In genomic region chr10:17865351-17865750, GRCh38 we compare ENCODE assay signal across 28 cellular contexts. TPM values are rescaled to one million over a fixed set of nuclear protein-coding genes. Genes with fewer than 3 reads are reported as not detected.
"Had no signal": no experiment of that assay in that cellular context is flagged by ENCODE, and none has a peak within 500 bp of the region (broad histone marks: within the 10 kb centered on the region; RNA-seq: fewer than 3 reads in every experiment).

No MANE protein-coding gene starts in this region.

- H3K27ac ChIP-seq: adrenal gland, ascending aorta, cardiac muscle cell, coronary artery, epithelial cell of prostate, esophagus squamous epithelium, left lung, lower lobe of right lung, ovary, right lobe of liver, upper lobe of left lung, vagina had no signal

- H3K9me3 ChIP-seq: adrenal gland, ascending aorta, esophagus squamous epithelium, left lung, lower lobe of right lung, mucosa of descending colon, ovary, right lobe of liver, upper lobe of left lung, vagina had no signal

- H3K27me3 ChIP-seq: adrenal gland, ascending aorta, cardiac muscle cell, esophagus squamous epithelium, left lung, ovary, right lobe of liver, upper lobe of left lung, vagina had no signal

- H3K27ac Mint-ChIP-seq: activated naive CD8-positive, alpha-beta T cell; brain; natural killer cell treated with Interleukin-12 subunit alpha and Interleukin-12 subunit beta and Interleukin-15 and Interleukin-18, amount 100 ng/mL, for 72 hours; progenitor cell of endocrine pancreas had no signal

- H3K36me3 Mint-ChIP-seq: activated naive CD8-positive, alpha-beta T cell; brain; natural killer cell treated with Interleukin-12 subunit alpha and Interleukin-12 subunit beta and Interleukin-15 and Interleukin-18, amount 100 ng/mL, for 72 hours had no signal

- H3K4me3 Mint-ChIP-seq: activated naive CD8-positive, alpha-beta T cell; brain; natural killer cell treated with Interleukin-12 subunit alpha and Interleukin-12 subunit beta and Interleukin-15 and Interleukin-18, amount 100 ng/mL, for 72 hours had no signal

- H3K36me3 ChIP-seq: ascending aorta, cardiac muscle cell, esophagus squamous epithelium, lower lobe of right lung, ovary, right lobe of liver, upper lobe of left lung, vagina had no signal

- H3K4me1 Mint-ChIP-seq: brain had no signal

- H3K4me3 ChIP-seq: adrenal gland, ascending aorta, cardiac muscle cell, coronary artery, esophagus squamous epithelium, left lung, lower lobe of right lung, mucosa of descending colon, ovary, right lobe of liver, upper lobe of left lung, vagina had no signal

- H3K4me1 ChIP-seq: adrenal gland, ascending aorta, esophagus squamous epithelium, left lung, lower lobe of right lung, right lobe of liver, upper lobe of left lung, vagina had no signal

- DNase-seq: activated CD4-positive, alpha-beta T cell treated with anti-CD3 and anti-CD28 coated beads for 4 hours; activated CD4-positive, alpha-beta T cell treated with anti-CD3 and anti-CD28 coated beads, Interleukin-2, amount 50 U/mL, for 4 hours; activated effector memory CD4-positive, alpha-beta T cell treated with Interleukin-2 at 50 U/mL for 16 hours; activated naive CD4-positive, alpha-beta T cell treated with Interleukin-2 at 50 U/mL for 16 hours; adrenal gland; cerebellar nuclear complex; esophagus squamous epithelium; foreskin fibroblast; head of caudate nucleus; hypothalamus; left lung; lower lobe of right lung; mucosa of descending colon; ovary; right lobe of liver; stimulated activated CD4-positive, alpha-beta T cell treated with anti-CD3 and anti-CD28 coated beads, Interleukin-2, amount 100 ng/mL, for 48 hours; stimulated activated naive CD8-positive, alpha-beta T cell treated with anti-CD3 and anti-CD28 coated beads, Interleukin-15, Interleukin-2, amounts not matched to agents 100 U/mL and 50 U/mL, for 24 hours; upper lobe of left lung had no signal

- H3K9me3 Mint-ChIP-seq: natural killer cell treated with Interleukin-12 subunit alpha and Interleukin-12 subunit beta and Interleukin-15 and Interleukin-18, amount 100 ng/mL, for 72 hours had no signal

RNA-seq across cellular contexts. Expression of gene MRC1, which starts 56.2 kb away (rescaled TPM):
- total RNA-seq: natural killer cell treated with Interleukin-12 subunit alpha and Interleukin-12 subunit beta and Interleukin-15 and Interleukin-18, amount 100 ng/mL, for 72 hours; progenitor cell of endocrine pancreas; T-helper 1 cell treated with Interleukin-12 subunit alpha and Interleukin-12 subunit beta and Interleukin-4 antibody, amounts not matched to agents 30 ng/mL and 1 ng/mL, for 36 hours had no signal
